In genomic region chr2:145038041-145038525, GRCh38 we compare ENCODE assay signal across 15 cellular contexts.
DNase-seq lines count a peak whose midpoint lies in the region; ATAC-seq and TF ChIP-seq lines count a peak whose summit lies in the region.
"Had no signal": no experiment of that assay in that cellular context is flagged by ENCODE, and none has a peak within 500 bp of the region (broad histone marks: within the 10 kb centered on the region; RNA-seq: fewer than 3 reads in every experiment).

No MANE protein-coding gene starts in this region.

- H3K4me3 ChIP-seq in SK-N-SH (ENCODE audit: low read depth in 2 of 2, low read length in 1 of 2) (no peak overlapping the region), tibial nerve (no peak overlapping the region)
- H3K4me3 ChIP-seq: hepatocyte had no signal

- no peak overlapping the region for H3K4me3 Mint-ChIP-seq in T-helper 2 cell treated with Interferon-gamma antibody and Interleukin-4, amounts not matched to agents 5 μg/mL and 100 μg/mL, for 36 hours
- H3K4me3 Mint-ChIP-seq: memory B cell had no signal

- H3K4me1 Mint-ChIP-seq in T-helper 2 cell treated with Interferon-gamma antibody and Interleukin-4, amounts not matched to agents 5 μg/mL and 100 μg/mL, for 36 hours (ENCODE audit: low read depth) = no peaks in the 10 kb centered on the region
- H3K4me1 Mint-ChIP-seq: memory B cell had no signal

- 76% methylated on average over 6 of the region's 6 CpGs for WGBS in SK-N-SH (ENCODE audit: low lambda C conversion rate)
- 41 to 46% methylated on average over 6 of the region's 6 CpGs for WGBS in tibial nerve, 2 donors

- CTCF ChIA-PET in SK-N-SH (lab: Yijun Ruan, JAX) = interaction anchor here (0.6 kb wide), 1 partner anchor 573 kb away, joined by 3 read pairs; no protein-coding TSS in a partner anchor

- H3K27me3 ChIP-seq in SK-N-SH (ENCODE audit: insufficient read depth) (no peaks in the 10 kb centered on the region), foreskin keratinocyte (no peaks in the 10 kb centered on the region), tibial nerve (no peaks in the 10 kb centered on the region)
- H3K27me3 ChIP-seq: hepatocyte had no signal

- H4K20me1 ChIP-seq in SK-N-SH (ENCODE audit: insufficient read depth) = no peaks in the 10 kb centered on the region

- POLR2A ChIA-PET in SK-N-SH (lab: Yijun Ruan, JAX) = no interaction called here

- DNase-seq in SK-N-SH (no peak), foreskin keratinocyte (no peak), myocyte (ENCODE audit: low read depth) (peak; percentile 51), tibial nerve (ENCODE audit: low spot score in 2 of 2) (no peak), NCI-H1105 treated with DMSO at 0.1 percent for 48 hours (lab: John Stamatoyannopoulos, UW) (no peak)
- DNase-seq in T-helper 2 cell treated with Interferon-gamma antibody and Interleukin-4, amounts not matched to agents 5 μg/mL and 100 μg/mL, for 36 hours (ENCODE audit: low spot score) = no peak
- DNase-seq: activated T-cell treated with anti-CD3 and anti-CD28 coated beads, Interleukin-2, amount 50 U/mL, for 1 hour; aorta; COR-L47; NCI-H1930 had no signal

- no peaks in the 10 kb centered on the region for H3F3A ChIP-seq in SK-N-SH (replicated peaks; ENCODE audit: insufficient read depth)

- H3K27me3 Mint-ChIP-seq in T-helper 2 cell treated with Interferon-gamma antibody and Interleukin-4, amounts not matched to agents 5 μg/mL and 100 μg/mL, for 36 hours (ENCODE audit: low read depth) = no peaks in the 10 kb centered on the region
- H3K27me3 Mint-ChIP-seq: memory B cell had no signal

- no peaks in the 10 kb centered on the region for H3K9me3 Mint-ChIP-seq in T-helper 2 cell treated with Interferon-gamma antibody and Interleukin-4, amounts not matched to agents 5 μg/mL and 100 μg/mL, for 36 hours
- H3K9me3 Mint-ChIP-seq: memory B cell had no signal

- no peak overlapping the region for H3K27ac Mint-ChIP-seq in T-helper 2 cell treated with Interferon-gamma antibody and Interleukin-4, amounts not matched to agents 5 μg/mL and 100 μg/mL, for 36 hours
- H3K27ac Mint-ChIP-seq: memory B cell had no signal

- H3K9ac ChIP-seq in SK-N-SH = no peak overlapping the region
- H3K9ac ChIP-seq: KMS-11 had no signal

- H3K36me3 ChIP-seq in SK-N-SH (replicated peaks in 1 of 2; ENCODE audit: control insufficient read depth in 1 of 2, insufficient read depth in 2 of 2, low read length in 1 of 2) = no peaks in the 10 kb centered on the region
- H3K36me3 ChIP-seq in tibial nerve = no peaks in the 10 kb centered on the region

- H3K4me1 ChIP-seq in SK-N-SH (ENCODE audit: control insufficient read depth in 1 of 2, insufficient read depth in 2 of 2, low read depth in 1 of 2, low read length in 1 of 2) = peaks cover 0 to 5% of the 10 kb centered on the region in 2 experiments; a peak in 3 of 4 replicates
- H3K4me1 ChIP-seq in foreskin keratinocyte = no peaks in the 10 kb centered on the region
- H3K4me1 ChIP-seq in tibial nerve = peaks cover 0 to 7% (median 3%) of the 10 kb centered on the region in 4 donors

- no peaks in the 10 kb centered on the region for H3K36me3 Mint-ChIP-seq in T-helper 2 cell treated with Interferon-gamma antibody and Interleukin-4, amounts not matched to agents 5 μg/mL and 100 μg/mL, for 36 hours (ENCODE audit: low read depth)
- H3K36me3 Mint-ChIP-seq: memory B cell had no signal

- TF ChIP-seq RAD21 in SK-N-SH (IDR thresholded peaks at IDR 0.05; ENCODE audit: low read length) = no peak

- H3K9me3 ChIP-seq in SK-N-SH (no peaks in the 10 kb centered on the region), tibial nerve (no peaks in the 10 kb centered on the region)

- ATAC-seq in foreskin keratinocyte = peak; percentile 36
- ATAC-seq in HG03378 (IDR thresholded peaks at IDR 0.05; ENCODE audit: unreplicated experiment) = no peak
- ATAC-seq: activated CD4-positive, CD25-positive, alpha-beta regulatory T cell treated with anti-CD3 and anti-CD28 coated beads, Interleukin-2, amount 50 U/mL, for 24 hours had no signal

- H3K4me2 ChIP-seq in SK-N-SH = no peak overlapping the region
- H3K4me2 ChIP-seq: hepatocyte, KMS-11 had no signal

- H3K79me2 ChIP-seq in SK-N-SH (ENCODE audit: insufficient read depth) = no peaks in the 10 kb centered on the region
- H3K79me2 ChIP-seq: hepatocyte had no signal

- TF ChIP-seq CTCF in SK-N-SH (IDR thresholded peaks at IDR 0.05) (no peak), foreskin keratinocyte (conservative IDR thresholded peaks at IDR 0.05) (no peak), tibial nerve (IDR thresholded peaks at IDR 0.05) (no peak)

- H3K9me2 ChIP-seq in SK-N-SH = no peaks in the 10 kb centered on the region

- H2AFZ ChIP-seq in SK-N-SH (ENCODE audit: low read depth) = peak overlapping the region; percentile 61; the same call in 1 of the 2 replicates
- H2AFZ ChIP-seq: hepatocyte had no signal

- no peak for TF ChIP-seq EP300 in SK-N-SH (IDR thresholded peaks at IDR 0.05; ENCODE audit: borderline replicate concordance in 1 of 2, low read depth in 1 of 2, low read length in 1 of 2)
- TF ChIP-seq EP300 in tibial nerve (IDR thresholded peaks at IDR 0.05) = peak in 1 of 2 donors; percentile 8

- TF ChIP-seq POLR2A in tibial nerve (IDR thresholded peaks at IDR 0.05) = no peak

- H3K27ac ChIP-seq in SK-N-SH (ENCODE audit: low read depth in 2 of 2, low read length in 1 of 2) (no peak overlapping the region), foreskin keratinocyte (no peak overlapping the region), tibial nerve (peak overlapping the region; percentile 47 to 80 (median 62))
- H3K27ac ChIP-seq: hepatocyte, KMS-11 had no signal

TF ChIP-seq in SK-N-SH, 30 proteins besides CTCF, POLR2A, EP300 and RAD21:
- TF ChIP-seq GATA2 (CRISPR knock-in tag; IDR thresholded peaks at IDR 0.05) (no peak), FOSL2 (IDR thresholded peaks at IDR 0.05; ENCODE audit: borderline replicate concordance, low read depth) (no peak), GABPA (IDR thresholded peaks at IDR 0.05; ENCODE audit: low read depth) (no peak), MEF2A (IDR thresholded peaks at IDR 0.05; ENCODE audit: borderline replicate concordance, low read depth) (no peak), USF2 (IDR thresholded peaks at IDR 0.05; ENCODE audit: borderline replicate concordance, low read depth, low read length) (no peak), RFX5 (IDR thresholded peaks at IDR 0.05; ENCODE audit: low read length) (no peak), SIN3A (IDR thresholded peaks at IDR 0.05; ENCODE audit: borderline replicate concordance, low read depth, low read length) (no peak), TCF12 (IDR thresholded peaks at IDR 0.05) (no peak), YY1 (IDR thresholded peaks at IDR 0.05; ENCODE audit: low read depth) (no peak)
- TF ChIP-seq, protein P1, sequence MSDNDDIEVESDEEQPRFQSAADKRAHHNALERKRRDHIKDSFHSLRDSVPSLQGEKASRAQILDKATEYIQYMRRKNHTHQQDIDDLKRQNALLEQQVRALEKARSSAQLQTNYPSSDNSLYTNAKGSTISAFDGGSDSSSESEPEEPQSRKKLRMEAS (IDR thresholded peaks at IDR 0.05; ENCODE audit: low read depth) = no peak
- TF ChIP-seq, protein P2, sequence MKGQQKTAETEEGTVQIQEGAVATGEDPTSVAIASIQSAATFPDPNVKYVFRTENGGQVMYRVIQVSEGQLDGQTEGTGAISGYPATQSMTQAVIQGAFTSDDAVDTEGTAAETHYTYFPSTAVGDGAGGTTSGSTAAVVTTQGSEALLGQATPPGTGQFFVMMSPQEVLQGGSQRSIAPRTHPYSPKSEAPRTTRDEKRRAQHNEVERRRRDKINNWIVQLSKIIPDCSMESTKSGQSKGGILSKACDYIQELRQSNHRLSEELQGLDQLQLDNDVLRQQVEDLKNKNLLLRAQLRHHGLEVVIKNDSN (IDR thresholded peaks at IDR 0.05; ENCODE audit: borderline replicate concordance, low read depth) = no peak

Comparison
In these comparisons a context has a peak if more than half of its experiments do, and no peak if none do; other contexts are left out.
1. H3K27ac ChIP-seq: peak in tibial nerve (4 of 4); none in SK-N-SH (0 of 2) and foreskin keratinocyte (single experiment).